Comparison of ENCODE assay signal across 1 cellular context in genomic region chr12:52398176-52398575, GRCh38.
TF ChIP-seq lines count a peak whose summit lies in the region.

No MANE protein-coding gene starts in this region.

TF ChIP-seq in HepG2, 621 proteins besides CTCF, POLR2A, EP300 and RAD21:
- TF ChIP-seq PATZ1 (CRISPR knock-in tag; IDR thresholded peaks at IDR 0.05) (no peak), CREB1 (IDR thresholded peaks at IDR 0.05) (peak; percentile 52; the same call in 1 of the 2 replicates), CREB1 (CRISPR knock-in tag; IDR thresholded peaks at IDR 0.05) (no peak)
TF ChIP-seq in HepG2: peak in this region for 1.
